Comparison of ENCODE assay signal across 8 cellular contexts in genomic region chr1:213014642-213015041, GRCh38. TPM values are rescaled to one million over a fixed set of nuclear protein-coding genes. Genes with fewer than 3 reads are reported as not detected.
DNase-seq lines count a peak whose midpoint lies in the region; ATAC-seq and TF ChIP-seq lines count a peak whose summit lies in the region.

No MANE protein-coding gene starts in this region.

- TF ChIP-seq CTCF in epithelial cell of proximal tubule (conservative IDR thresholded peaks at IDR 0.05; ENCODE audit: low read depth, low read length) (no peak), omental fat pad (IDR thresholded peaks at IDR 0.05) (no peak)

- no peaks in the 10 kb centered on the region for H3K9me3 Mint-ChIP-seq in activated naive CD4-positive, alpha-beta T cell treated with anti-CD3 and anti-CD28 coated beads, Interleukin-2, amount 50 U/mL, for 24 hours

- peak overlapping the region; percentile 100 for H3K4me3 Mint-ChIP-seq in activated naive CD4-positive, alpha-beta T cell treated with anti-CD3 and anti-CD28 coated beads, Interleukin-2, amount 50 U/mL, for 24 hours

- peaks cover 6% of the 10 kb centered on the region for H3K36me3 Mint-ChIP-seq in activated naive CD4-positive, alpha-beta T cell treated with anti-CD3 and anti-CD28 coated beads, Interleukin-2, amount 50 U/mL, for 24 hours

- no peak for DNase-seq in activated naive CD4-positive, alpha-beta T cell treated with anti-CD3 and anti-CD28 coated beads, Interleukin-2, amount 50 U/mL, for 16 hours
- DNase-seq in RPMI7951 (ENCODE audit: low read depth) (peak; percentile 15), epithelial cell of proximal tubule (ENCODE audit: low read depth) (peak; percentile 12), omental fat pad (ENCODE audit: low spot score) (no peak)

- peaks cover 43% of the 10 kb centered on the region for H3K4me1 Mint-ChIP-seq in activated naive CD4-positive, alpha-beta T cell treated with anti-CD3 and anti-CD28 coated beads, Interleukin-2, amount 50 U/mL, for 24 hours

- peak overlapping the region; percentile 89 for H3K4me3 ChIP-seq in epithelial cell of proximal tubule (ENCODE audit: low read depth, low read length)

- H3K27ac Mint-ChIP-seq in activated naive CD4-positive, alpha-beta T cell treated with anti-CD3 and anti-CD28 coated beads, Interleukin-2, amount 50 U/mL, for 24 hours, result peak overlapping the region; percentile 100

- ATAC-seq in omental fat pad (ENCODE audit: low FRiP score), result peak; percentile 3
- no peak for ATAC-seq in HG02970 (IDR thresholded peaks at IDR 0.05; ENCODE audit: low FRiP score, unreplicated experiment)
- ATAC-seq in GM21423 (IDR thresholded peaks at IDR 0.05; ENCODE audit: unreplicated experiment), result no peak
- no peak for ATAC-seq in GM21360 (IDR thresholded peaks at IDR 0.05; ENCODE audit: unreplicated experiment)

- no peaks in the 10 kb centered on the region for H3K27me3 Mint-ChIP-seq in activated naive CD4-positive, alpha-beta T cell treated with anti-CD3 and anti-CD28 coated beads, Interleukin-2, amount 50 U/mL, for 24 hours

RNA-seq across cellular contexts. Expression of gene ANGEL2, which starts 1.0 kb away (rescaled TPM):
- total RNA-seq in RPMI7951 (2014; rRNA removed; shearing (Covaris generic)), result 26.2 and 30.0 TPM in 2 replicates
- total RNA-seq in epithelial cell of proximal tubule (14.8 and 27.4 TPM in 2 replicates), omental fat pad (10 to 100 TPM; 28.7 to 63.4 (median 41.1) TPM)

RNA-seq across cellular contexts. Expression of gene RPS6KC1, which starts 36.4 kb away (rescaled TPM):
- 14.7 and 19.3 TPM in 2 replicates for total RNA-seq in RPMI7951 (2014; rRNA removed; shearing (Covaris generic))
- total RNA-seq in epithelial cell of proximal tubule (8.3 and 8.5 TPM in 2 replicates), omental fat pad (10 to 100 TPM; 16.1 to 22.6 (median 21.4) TPM)

Comparison
In these comparisons a context has a peak if more than half of its experiments do, and no peak if none do; other contexts are left out.
1. DNase-seq: peak in RPMI7951 (single experiment) and epithelial cell of proximal tubule (single experiment); none in activated naive CD4-positive, alpha-beta T cell treated with anti-CD3 and anti-CD28 coated beads, Interleukin-2, amount 50 U/mL, for 16 hours (single experiment) and omental fat pad (single experiment).